Comparison of ENCODE assay signal across 13 cellular contexts in the genomic region with DNA sequence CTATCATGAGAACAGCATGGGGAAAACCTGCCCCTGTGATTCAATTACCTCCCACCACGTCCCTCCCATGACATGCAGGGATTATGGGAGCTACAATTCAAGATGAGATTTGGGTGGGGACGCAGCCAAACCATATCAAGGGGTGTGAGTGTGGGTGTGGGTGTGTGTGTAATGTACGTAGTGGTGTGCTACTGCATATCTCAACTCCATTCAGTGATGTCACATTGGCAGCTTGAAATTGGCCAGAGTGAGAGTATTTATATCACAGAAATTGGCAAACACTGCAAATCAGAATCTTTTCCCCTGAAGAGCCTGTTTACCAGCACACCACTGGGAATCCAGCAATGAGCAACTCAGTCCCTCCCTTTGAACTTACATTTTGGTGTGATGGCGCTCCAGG. TPM values are rescaled to one million over a fixed set of nuclear protein-coding genes. Genes with fewer than 3 reads are reported as not detected.
DNase-seq lines count a peak whose midpoint lies in the region; ATAC-seq, FAIRE-seq and TF ChIP-seq lines count a peak whose summit lies in the region.
"Had no signal": no experiment of that assay in that cellular context is flagged by ENCODE, and none has a peak within 500 bp of the region (broad histone marks: within the 10 kb centered on the region; RNA-seq: fewer than 3 reads in every experiment).

No MANE protein-coding gene starts in this region.

- no peak overlapping the region for H2AK5ac ChIP-seq in H1 (ENCODE audit: low read depth, low read length)

- no peaks in the 10 kb centered on the region for H3K36me3 Mint-ChIP-seq in stimulated activated memory B cell treated with anti-CD40 and anti-IgM and Interleukin-4, amounts not matched to agents 10 μg/mL and 1 μg/mL and 100 μg/mL, for 72 hours

- no peak overlapping the region for H3K27ac Mint-ChIP-seq in stimulated activated memory B cell treated with anti-CD40 and anti-IgM and Interleukin-4, amounts not matched to agents 10 μg/mL and 1 μg/mL and 100 μg/mL, for 72 hours
- H3K27ac Mint-ChIP-seq: T-helper 1 cell treated with Interleukin-12 subunit alpha and Interleukin-12 subunit beta and Interleukin-4 antibody, amounts not matched to agents 30 μg/mL and 1 μg/mL, for 36 hours had no signal

- H3K56ac ChIP-seq in H1 (replicated peaks; ENCODE audit: insufficient read length, low read depth, low read length) = no peak overlapping the region

- H3K4me2 ChIP-seq in H1 (ENCODE audit: insufficient read depth in 1 of 2, low read depth in 2 of 2, low read length in 2 of 2) = no peak overlapping the region

- H3K27me3 Mint-ChIP-seq in stimulated activated memory B cell treated with anti-CD40 and anti-IgM and Interleukin-4, amounts not matched to agents 10 μg/mL and 1 μg/mL and 100 μg/mL, for 72 hours = peaks cover 39% of the 10 kb centered on the region

- TF ChIP-seq POLR2A in H1 (IDR thresholded peaks at IDR 0.05; ENCODE audit: control extremely low read depth in 1 of 2, low read depth in 2 of 2, low read length in 2 of 2) (no peak), suprapubic skin (IDR thresholded peaks at IDR 0.05) (no peak)

- peak overlapping the region; percentile 62 for H4K8ac ChIP-seq in H1 (ENCODE audit: extremely low read depth, insufficient read depth, low read length)

- H3K23ac ChIP-seq in H1 (ENCODE audit: insufficient read length) = no peak overlapping the region

- ATAC-seq in stimulated activated memory B cell treated with anti-CD40 and anti-IgM and Interleukin-4, amounts not matched to agents 10 μg/mL and 1 μg/mL and 100 μg/mL, for 72 hours = no peak

- peak overlapping the region; percentile 87; the same call in 1 of the 2 replicates for H2BK5ac ChIP-seq in H1 (ENCODE audit: low read depth, low read length)

- H4K20me1 ChIP-seq in H1 (replicated peaks in 1 of 2; ENCODE audit: control insufficient read depth in 1 of 2, insufficient read depth in 2 of 2, low read length in 2 of 2) = no peaks in the 10 kb centered on the region

- H3K27me3 ChIP-seq in H1 (replicated peaks in 1 of 4; ENCODE audit: control insufficient read depth in 3 of 4, extremely low read depth in 1 of 4, insufficient read depth in 3 of 4, low read length in 3 of 4) (no peaks in the 10 kb centered on the region), suprapubic skin (no peaks in the 10 kb centered on the region)

- peaks cover 5% of the 10 kb centered on the region for H3K9me3 Mint-ChIP-seq in stimulated activated memory B cell treated with anti-CD40 and anti-IgM and Interleukin-4, amounts not matched to agents 10 μg/mL and 1 μg/mL and 100 μg/mL, for 72 hours
- H3K9me3 Mint-ChIP-seq: T-helper 1 cell treated with Interleukin-12 subunit alpha and Interleukin-12 subunit beta and Interleukin-4 antibody, amounts not matched to agents 30 μg/mL and 1 μg/mL, for 36 hours had no signal

- H3K79me2 ChIP-seq in H1 (ENCODE audit: control insufficient read depth in 1 of 2, insufficient read depth in 2 of 2, low read length in 2 of 2) = peaks cover 18 to 75% of the 10 kb centered on the region in 2 experiments

- H3K9ac ChIP-seq in H1 (replicated peaks in 1 of 4; ENCODE audit: extremely low read depth in 1 of 4, low read depth in 3 of 4, low read length in 3 of 4) = no peak overlapping the region
- H3K9ac ChIP-seq in kidney (ENCODE audit: low read length in 2 of 2) = peak overlapping the region in 1 of 2 donors; percentile 31

- intact Hi-C loops in kidney (cut with DNase I) = no loop called here

- H3K79me1 ChIP-seq in H1 (ENCODE audit: low read depth, low read length) = peaks cover 20% of the 10 kb centered on the region

- no peak for TF ChIP-seq RAD21 in H1 (IDR thresholded peaks at IDR 0.05 in 1 of 2, conservative IDR thresholded peaks at IDR 0.05 in 1 of 2; ENCODE audit: low read depth in 2 of 2, low read length in 2 of 2)

- DNase-seq in H1 (ENCODE audit: low read depth in 1 of 2, low spot score in 2 of 2) = no peak
- no peak for DNase-seq in kidney
- no peak for DNase-seq in suprapubic skin (ENCODE audit: low spot score in 2 of 2)
- DNase-seq in T-helper 2 cell = no peak
- no peak for DNase-seq in NCI-H2029 (lab: John Stamatoyannopoulos, UW)
- no peak for DNase-seq in HK-2 (ENCODE audit: unreplicated experiment)
- DNase-seq: activated CD4-positive, alpha-beta T cell treated with anti-CD3 and anti-CD28 coated beads for 4 hours; activated T-cell treated with anti-CD3 and anti-CD28 coated beads, Interleukin-2, amount 50 U/mL, for 48 hours; amniotic stem cell had no signal

- POLR2A ChIA-PET in HEK293 (lab: Yijun Ruan, JAX) (no interaction called here), H1 (lab: Charles Lee; ENCODE audit: partially characterized antibody) (interaction anchor here (1.0 to 1.5 kb wide), 5 partner anchors 9 to 38 kb away, joined by 3 to 4 read pairs (median 3); no protein-coding TSS in a partner anchor)

- H3K23me2 ChIP-seq in H1 (ENCODE audit: low read depth, low read length) = peaks cover 6% of the 10 kb centered on the region; the same call in 1 of the 2 replicates

- 0 out of 2 replicates have a peak overlapping the region, but pooled peaks have one; percentile 10 for H2BK15ac ChIP-seq in H1 (ENCODE audit: low read length)

- peaks cover 2% of the 10 kb centered on the region; the same call in 1 of the 2 replicates for H3K4me1 ChIP-seq in HEK293 (ENCODE audit: control insufficient read depth, insufficient read depth, low read length)
- peaks cover 23 to 41% (median 32%) of the 10 kb centered on the region in 4 experiments for H3K4me1 ChIP-seq in H1 (replicated peaks in 1 of 4; ENCODE audit: control insufficient read depth in 3 of 4, insufficient read depth in 4 of 4, low read length in 3 of 4)
- H3K4me1 ChIP-seq in kidney (ENCODE audit: control insufficient read depth in 1 of 2, insufficient read depth in 1 of 2, low read depth in 1 of 2, low read length in 2 of 2) = peaks cover 8 to 32% of the 10 kb centered on the region in 2 donors
- H3K4me1 ChIP-seq in suprapubic skin = peaks cover 38% of the 10 kb centered on the region

- no peak overlapping the region for H2BK120ac ChIP-seq in H1 (replicated peaks; ENCODE audit: low read depth, low read length)

- H3K4me3 ChIP-seq in HEK293 (ENCODE audit: low read depth, low read length) (no peak overlapping the region), H1 (ENCODE audit: extremely low read depth in 1 of 4, insufficient read depth in 2 of 4, low read depth in 3 of 4, low read length in 4 of 4) (no peak overlapping the region), kidney (ENCODE audit: low read length in 2 of 2) (no peak overlapping the region), suprapubic skin (no peak overlapping the region)

- H3K18ac ChIP-seq in H1 (ENCODE audit: extremely low read depth, low read length) = peak overlapping the region; percentile 95

- H2BK20ac ChIP-seq in H1 (ENCODE audit: low read length) = no peak overlapping the region

- no peak for TF ChIP-seq EP300 in H1 (IDR thresholded peaks at IDR 0.05; ENCODE audit: borderline replicate concordance in 1 of 2, low read depth in 2 of 2, low read length in 2 of 2)
- no peak for TF ChIP-seq EP300 in suprapubic skin (IDR thresholded peaks at IDR 0.05)

- FAIRE-seq in H1 (lab: Jason Lieb, UNC) = no peak
- no peak for FAIRE-seq in kidney (lab: Jason Lieb, UNC)

- H4K91ac ChIP-seq in H1 (replicated peaks; ENCODE audit: insufficient read length, low read length) = peak overlapping the region; percentile 61

- H2BK12ac ChIP-seq in H1 (ENCODE audit: low read depth, low read length) = peak overlapping the region; percentile 91; the same call in 1 of the 2 replicates

- WGBS in H1 (ENCODE audit: extremely low coverage in 1 of 2, insufficient coverage in 1 of 2, insufficient read length in 1 of 2, insufficient replicate concordance in 2 of 2, low coverage in 1 of 2, low lambda C conversion rate in 2 of 2, missing lambda C conversion rate in 1 of 2), 2 experiments = 82% methylated on average over 4 of the region's 4 CpGs; no CpG with 5 or more reads in 1 of the 2 experiments
- WGBS in suprapubic skin = 78% methylated on average over 4 of the region's 4 CpGs

- H2AFZ ChIP-seq in H1 (ENCODE audit: low read length) = no peak overlapping the region

- CTCF ChIA-PET in HEK293 (lab: Yijun Ruan, JAX) (interaction anchor here (1.0 kb wide), 1 partner anchor 68 kb away, joined by 3 read pairs; no protein-coding TSS in a partner anchor), H1 (lab: Charles Lee; ENCODE audit: partially characterized antibody) (interaction anchor here (1.1 to 86.2 kb wide), 4 partner anchors 9 to 31 kb away, joined by 3 to 1640 read pairs (median 210); no protein-coding TSS in a partner anchor)

- no peaks in the 10 kb centered on the region for H3K36me3 ChIP-seq in HEK293 (ENCODE audit: control insufficient read depth in 2 of 2, insufficient read depth in 1 of 2, low read length in 2 of 2)
- no peaks in the 10 kb centered on the region for H3K36me3 ChIP-seq in H1 (ENCODE audit: control insufficient read depth in 2 of 4, insufficient read depth in 4 of 4, low read length in 3 of 4)
- no peaks in the 10 kb centered on the region for H3K36me3 ChIP-seq in kidney (ENCODE audit: control insufficient read depth in 1 of 2, insufficient read depth in 2 of 2, low read length in 2 of 2)
- no peaks in the 10 kb centered on the region for H3K36me3 ChIP-seq in suprapubic skin
- H3K36me3 ChIP-seq: neutrophil had no signal

- H3K4ac ChIP-seq in H1 (replicated peaks; ENCODE audit: insufficient read length, low read depth, low read length) = peak overlapping the region; percentile 28

- no peak overlapping the region for H3K14ac ChIP-seq in H1 (ENCODE audit: insufficient read length)

- H3K27ac ChIP-seq in HEK293 (ENCODE audit: extremely low read depth, low read depth, low read length) (no peak overlapping the region), H1 (ENCODE audit: low read depth, low read length) (peak overlapping the region; percentile 6; the same call in 1 of the 2 replicates), kidney (ENCODE audit: low read depth in 2 of 2, low read length in 2 of 2) (peak overlapping the region; percentile 8 to 51), suprapubic skin (peak overlapping the region; percentile 60)
- H3K27ac ChIP-seq: neutrophil had no signal

- no peak overlapping the region for H4K5ac ChIP-seq in H1 (ENCODE audit: insufficient read length, low read depth, low read length)

- H3K9me3 ChIP-seq in HEK293 (ENCODE audit: control insufficient read depth, insufficient read depth, low read depth, low read length) (no peaks in the 10 kb centered on the region), H1 (ENCODE audit: insufficient read depth in 2 of 2, low read depth in 1 of 2, low read length in 1 of 2) (no peaks in the 10 kb centered on the region), kidney (ENCODE audit: control insufficient read depth in 1 of 2, low read length in 2 of 2) (no peaks in the 10 kb centered on the region), suprapubic skin (no peaks in the 10 kb centered on the region)
- H3K9me3 ChIP-seq: neutrophil had no signal

- H3K4me1 Mint-ChIP-seq in stimulated activated memory B cell treated with anti-CD40 and anti-IgM and Interleukin-4, amounts not matched to agents 10 μg/mL and 1 μg/mL and 100 μg/mL, for 72 hours = peaks cover 12% of the 10 kb centered on the region

- TF ChIP-seq CTCF in HEK293 (tag by site-specific recombination; IDR thresholded peaks at IDR 0.05) (no peak), H1 (IDR thresholded peaks at IDR 0.05; ENCODE audit: control extremely low read depth in 1 of 3, insufficient read depth in 1 of 3, low read depth in 1 of 3, low read length in 3 of 3) (no peak), kidney (IDR thresholded peaks at IDR 0.05; ENCODE audit: borderline replicate concordance, extremely low read depth, insufficient read depth) (no peak), suprapubic skin (IDR thresholded peaks at IDR 0.05) (no peak)

- no peak overlapping the region for H3K4me3 Mint-ChIP-seq in stimulated activated memory B cell treated with anti-CD40 and anti-IgM and Interleukin-4, amounts not matched to agents 10 μg/mL and 1 μg/mL and 100 μg/mL, for 72 hours
- H3K4me3 Mint-ChIP-seq: T-helper 1 cell treated with Interleukin-12 subunit alpha and Interleukin-12 subunit beta and Interleukin-4 antibody, amounts not matched to agents 30 μg/mL and 1 μg/mL, for 36 hours had no signal

RNA-seq across cellular contexts. Expression of gene ARHGEF10L, which starts 5.5 kb away (rescaled TPM):
- total RNA-seq in H1 (2021; fragmentation: NEBNext Ultra II Directional; extraction: Animal tissue kit (Norgen Biotek cat#: 25700)) = 38.0 and 39.6 TPM in 2 replicates
- polyA plus RNA-seq in H1 (2011; rRNA removed) (33.6 and 55.3 TPM in 2 replicates), kidney (ENCODE audit: insufficient read depth, low read depth, low replicate concordance) (40.8 TPM)
- 43.2 TPM for polyA plus RNA-seq in H1 (2011; cell fraction: cytosol; rRNA removed)
- 171 TPM for polyA plus RNA-seq in H1 (2011; cell fraction: nucleus; rRNA removed)
- polyA plus RNA-seq in H1 (2012, experiment 1 of 2) = 23.6 to 37.7 TPM (median 33.8 TPM) in 4 replicates
- polyA plus RNA-seq in H1 (2012, experiment 2 of 2) = 27.2 TPM
- 17.0 TPM for polyA plus RNA-seq in H1 (2013, experiment 1 of 2)
- 16.9 TPM for polyA plus RNA-seq in H1 (2013, experiment 2 of 2)
- polyA minus RNA-seq in H1 (2011; rRNA and poly(A)+ RNA removed) = 46.7 and 47.4 TPM in 2 replicates
- polyA minus RNA-seq in H1 (2011; cell fraction: cytosol; rRNA and poly(A)+ RNA removed) = 33.8 TPM
- 74.8 TPM for polyA minus RNA-seq in H1 (2011; cell fraction: nucleus; rRNA and poly(A)+ RNA removed)
- total RNA-seq in kidney (91.9 TPM), suprapubic skin (100 to 1,000 TPM in 1 of 4 donors, 10 to 100 TPM in 3; 65.0 to 136 (median 94.1) TPM)
